21 cellular contexts compared by ENCODE assay signal in genomic region chr14:30431552-30431951, GRCh38.
"Had no signal": no experiment of that assay in that cellular context is flagged by ENCODE, and none has a peak within 500 bp of the region (broad histone marks: within the 10 kb centered on the region; RNA-seq: fewer than 3 reads in every experiment).

No MANE protein-coding gene starts in this region.

- H3K9me3 ChIP-seq: colonic mucosa, esophagus muscularis mucosa, gastrocnemius medialis, heart left ventricle, left lung, lower lobe of right lung, mucosa of descending colon had no signal

- H3K4me1 ChIP-seq: colonic mucosa, esophagus muscularis mucosa, foreskin keratinocyte, gastrocnemius medialis, heart left ventricle, left lung, lower lobe of right lung had no signal

- H3K27ac ChIP-seq: colonic mucosa, esophagus muscularis mucosa, foreskin keratinocyte, gastrocnemius medialis, heart left ventricle, hepatocyte, left lung, lower lobe of right lung had no signal

- DNase-seq: colonic mucosa; cortex of kidney; effector CD8-positive, alpha-beta T cell; effector memory CD8-positive, alpha-beta T cell; endodermal cell; foreskin keratinocyte; gastrocnemius medialis; heart left ventricle; hypothalamus; immature natural killer cell; islet precursor cell; left cardiac atrium; left lung; left ventricle myocardium superior; lower lobe of right lung; mesenchymal stem cell; mucosa of descending colon; naive B cell had no signal

- FAIRE-seq: endothelial cell of umbilical vein had no signal

- H3K36me3 ChIP-seq: colonic mucosa, esophagus muscularis mucosa, gastrocnemius medialis, heart left ventricle, left lung, lower lobe of right lung had no signal

- H3K4me3 ChIP-seq: colonic mucosa, esophagus muscularis mucosa, gastrocnemius medialis, heart left ventricle, hepatocyte, left lung, lower lobe of right lung, mucosa of descending colon had no signal

- H3K27me3 ChIP-seq: colonic mucosa, esophagus muscularis mucosa, foreskin keratinocyte, gastrocnemius medialis, hepatocyte, left lung had no signal
